ENCODE assay signal across 13 cellular contexts in the genomic region with DNA sequence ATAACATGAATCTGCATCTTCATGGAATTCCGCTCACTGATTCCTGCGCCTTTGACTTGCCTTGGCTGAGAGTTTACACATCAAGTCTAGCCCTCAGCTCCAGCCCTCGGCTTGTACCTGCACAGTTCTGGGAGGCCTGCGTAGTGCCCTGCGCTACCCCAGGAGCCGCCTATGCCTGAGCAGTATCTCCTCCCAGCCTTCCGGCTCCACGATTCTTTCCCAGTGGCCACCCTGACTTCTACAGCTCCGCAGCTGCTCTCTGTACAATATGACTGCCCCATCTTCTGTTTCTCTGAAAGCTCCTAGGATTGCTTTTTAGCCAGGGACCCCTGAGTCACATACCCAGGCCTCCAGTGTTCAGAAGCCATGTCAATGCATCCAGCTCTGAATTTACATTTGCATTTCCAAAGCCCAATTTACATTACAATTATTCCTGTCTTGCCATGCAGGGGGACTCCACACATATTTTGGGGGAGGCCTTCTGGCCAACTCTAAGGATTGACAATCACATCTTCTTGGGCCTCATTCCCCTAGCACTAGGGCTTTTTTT.
"Had no signal": no experiment of that assay in that cellular context is flagged by ENCODE, and none has a peak within 500 bp of the region (broad histone marks: within the 10 kb centered on the region; RNA-seq: fewer than 3 reads in every experiment).

No MANE protein-coding gene starts in this region.

- H3K4me3 ChIP-seq: adrenal gland, lower lobe of right lung, thyroid gland, uterus had no signal

- H3K9me3 ChIP-seq: adrenal gland, lower lobe of right lung, thyroid gland, uterus had no signal

- H3K27me3 ChIP-seq: thyroid gland had no signal

- DNase-seq: activated T-cell treated with anti-CD3 and anti-CD28 coated beads, Interleukin-2, amount 50 U/mL, for 1 hour; adrenal gland; caudate nucleus; foreskin fibroblast; left colon; lower lobe of right lung; naive B cell; stimulated activated CD4-positive, alpha-beta T cell treated with anti-CD3 and anti-CD28 coated beads, Interleukin-12 subunit alpha, Interleukin-12 subunit beta, amount 100 ng/mL, for 4 hours; stimulated activated CD4-positive, alpha-beta T cell treated with anti-CD3 and anti-CD28 coated beads, Interleukin-2, amount 100 ng/mL, for 24 hours; T-helper 17 cell; thyroid gland; uterus had no signal

- H3K4me1 ChIP-seq: uterus had no signal

- H3K36me3 ChIP-seq: adrenal gland, lower lobe of right lung, thyroid gland, uterus had no signal

- ATAC-seq: left colon; lower lobe of right lung; stimulated activated effector memory CD8-positive, alpha-beta T cell treated with anti-CD3 and anti-CD28 coated beads, Interleukin-12 subunit alpha, Interleukin-12 subunit beta, amount 100 ng/mL, for 72 hours; T-helper 17 cell had no signal

- H3K27ac ChIP-seq: lower lobe of right lung, thyroid gland, uterus had no signal
